31 cellular contexts compared by ENCODE assay signal in the genomic region with DNA sequence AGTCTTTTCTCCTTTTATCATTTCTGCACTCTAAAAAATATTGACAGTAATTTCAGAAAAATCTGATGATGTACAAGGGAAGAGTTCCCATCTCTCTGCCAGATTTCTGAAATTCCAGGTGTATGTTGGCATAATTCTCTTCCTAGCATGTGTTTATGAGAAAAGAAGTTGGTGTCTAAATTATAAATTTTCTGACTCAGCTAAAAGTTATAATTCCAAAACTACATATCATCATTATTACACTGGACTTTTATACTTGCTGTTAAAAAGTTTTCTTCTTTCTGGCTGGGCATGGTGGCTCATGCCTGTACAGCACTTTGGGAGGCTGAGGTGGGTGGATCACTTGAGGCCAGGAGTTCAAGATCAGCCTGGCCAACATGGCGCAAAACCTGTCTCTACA.
"Had no signal": no experiment of that assay in that cellular context is flagged by ENCODE, and none has a peak within 500 bp of the region (broad histone marks: within the 10 kb centered on the region; RNA-seq: fewer than 3 reads in every experiment).

No MANE protein-coding gene starts in this region.

- H3K4me1 Mint-ChIP-seq: naive thymus-derived CD4-positive, alpha-beta T cell; natural killer cell; nephron; neural progenitor cell; stimulated activated memory B cell treated with anti-CD40 and anti-IgM and Interleukin-4, amounts not matched to agents 10 μg/mL and 1 μg/mL and 100 μg/mL, for 72 hours; stimulated activated naive CD8-positive, alpha-beta T cell treated with anti-CD3 and anti-CD28 coated beads, Interleukin-15, amount 100 ng/mL, for 72 hours had no signal

- H3K9me3 ChIP-seq: ovary, psoas muscle, spleen, suprapubic skin, testis, tibial artery, transverse colon, upper lobe of right lung, uterus had no signal

- H3K36me3 Mint-ChIP-seq: neural progenitor cell had no signal

- H3K4me3 ChIP-seq: neural progenitor cell, ovary, psoas muscle, skin epidermis, smooth muscle cell, spleen, suprapubic skin, testis, tibial artery, transverse colon, upper lobe of right lung, uterus had no signal

- DNase-seq: naive thymus-derived CD4-positive, alpha-beta T cell; natural killer cell; occipital lobe; ovary; psoas muscle; right cardiac atrium; spleen; stimulated activated CD4-positive, alpha-beta T cell treated with anti-CD3 and anti-CD28 coated beads, Interleukin-12 subunit alpha, Interleukin-12 subunit beta, amount 100 ng/mL, for 4 hours; stimulated activated CD4-positive, alpha-beta T cell treated with anti-CD3 and anti-CD28 coated beads, Interleukin-1b, Interleukin-23, amount 100 ng/mL, for 48 hours; stimulated activated CD4-positive, alpha-beta T cell treated with anti-CD3 and anti-CD28 coated beads, Interleukin-4, amount 100 ng/mL, for 1 hour; stimulated activated CD4-positive, alpha-beta T cell treated with anti-CD3 and anti-CD28 coated beads, Interleukin-4, amount 100 ng/mL, for 4 hours; stimulated activated CD8-positive, alpha-beta memory T cell treated with anti-CD3 and anti-CD28 coated beads, Interleukin-4, amount 100 ng/mL, for 48 hours; stimulated activated naive CD4-positive, alpha-beta T cell; stimulated activated naive CD8-positive, alpha-beta T cell treated with anti-CD3 and anti-CD28 coated beads, Interleukin-15, amount 100 ng/mL, for 72 hours; stimulated activated naive CD8-positive, alpha-beta T cell treated with anti-CD3 and anti-CD28 coated beads, Interleukin-15, Interleukin-2, amounts not matched to agents 100 U/mL and 50 U/mL, for 24 hours; substantia nigra; testis; tibial artery; transverse colon; upper lobe of right lung; uterus had no signal

- H3K27me3 Mint-ChIP-seq: naive thymus-derived CD4-positive, alpha-beta T cell; progenitor cell of endocrine pancreas; stimulated activated memory B cell treated with anti-CD40 and anti-IgM and Interleukin-4, amounts not matched to agents 10 μg/mL and 1 μg/mL and 100 μg/mL, for 72 hours; stimulated activated naive CD8-positive, alpha-beta T cell treated with anti-CD3 and anti-CD28 coated beads, Interleukin-15, amount 100 ng/mL, for 72 hours; type B pancreatic cell had no signal

- H3K79me2 ChIP-seq: parathyroid adenoma had no signal

- H3K27ac ChIP-seq: neural progenitor cell, ovary, parathyroid adenoma, psoas muscle, skin epidermis, spleen, suprapubic skin, testis, tibial artery, transverse colon, upper lobe of right lung, uterus had no signal

- H2AFZ ChIP-seq: neural progenitor cell, parathyroid adenoma had no signal

- H3K4me3 Mint-ChIP-seq: naive thymus-derived CD4-positive, alpha-beta T cell; natural killer cell; nephron; neural progenitor cell; stimulated activated memory B cell treated with anti-CD40 and anti-IgM and Interleukin-4, amounts not matched to agents 10 μg/mL and 1 μg/mL and 100 μg/mL, for 72 hours; stimulated activated naive CD8-positive, alpha-beta T cell treated with anti-CD3 and anti-CD28 coated beads, Interleukin-15, amount 100 ng/mL, for 72 hours; type B pancreatic cell had no signal

- H3K27me3 ChIP-seq: neural progenitor cell, ovary, spleen, suprapubic skin, testis, tibial artery, transverse colon, upper lobe of right lung, uterus had no signal

- H3K4me1 ChIP-seq: neural progenitor cell, parathyroid adenoma, psoas muscle, spleen, suprapubic skin, testis, tibial artery, transverse colon, upper lobe of right lung, uterus had no signal

- H3K27ac Mint-ChIP-seq: naive thymus-derived CD4-positive, alpha-beta T cell; natural killer cell; nephron; neural progenitor cell; progenitor cell of endocrine pancreas; stimulated activated memory B cell treated with anti-CD40 and anti-IgM and Interleukin-4, amounts not matched to agents 10 μg/mL and 1 μg/mL and 100 μg/mL, for 72 hours; stimulated activated naive CD8-positive, alpha-beta T cell treated with anti-CD3 and anti-CD28 coated beads, Interleukin-15, amount 100 ng/mL, for 72 hours; type B pancreatic cell had no signal

- H3K4me2 ChIP-seq: neural progenitor cell, smooth muscle cell had no signal

- H3K9me3 Mint-ChIP-seq: naive thymus-derived CD4-positive, alpha-beta T cell; natural killer cell; nephron; neural progenitor cell; stimulated activated memory B cell treated with anti-CD40 and anti-IgM and Interleukin-4, amounts not matched to agents 10 μg/mL and 1 μg/mL and 100 μg/mL, for 72 hours; stimulated activated naive CD8-positive, alpha-beta T cell treated with anti-CD3 and anti-CD28 coated beads, Interleukin-15, amount 100 ng/mL, for 72 hours; type B pancreatic cell had no signal

- H3K36me3 ChIP-seq: ovary, suprapubic skin, upper lobe of right lung, uterus had no signal

- ATAC-seq: naive thymus-derived CD4-positive, alpha-beta T cell; natural killer cell; psoas muscle; right cardiac atrium; sciatic nerve; stimulated activated memory B cell treated with anti-CD40 and anti-IgM and Interleukin-4, amounts not matched to agents 10 μg/mL and 1 μg/mL and 100 μg/mL, for 72 hours; stimulated activated naive CD8-positive, alpha-beta T cell treated with anti-CD3 and anti-CD28 coated beads, Interleukin-15, amount 100 ng/mL, for 72 hours; stimulated activated naive CD8-positive, alpha-beta T cell treated with anti-CD3 and anti-CD28 coated beads, Interleukin-15, Interleukin-2, amounts not matched to agents 100 U/mL and 50 U/mL, for 24 hours; upper lobe of right lung had no signal

- H3K9ac ChIP-seq: neural progenitor cell, parathyroid adenoma had no signal
